In genomic region chr13:98481511-98481951, GRCh38 we compare ENCODE assay signal across 11 cellular contexts.
DNase-seq lines count a peak whose midpoint lies in the region; ATAC-seq and TF ChIP-seq lines count a peak whose summit lies in the region.
"Had no signal": no experiment of that assay in that cellular context is flagged by ENCODE, and none has a peak within 500 bp of the region (broad histone marks: within the 10 kb centered on the region; RNA-seq: fewer than 3 reads in every experiment).

No MANE protein-coding gene starts in this region.

- peak; percentile 40 for DNase-seq in COLO668 (lab: John Stamatoyannopoulos, UW; ENCODE audit: unreplicated experiment)
- no peak for DNase-seq in activated CD4-positive, alpha-beta memory T cell treated with anti-CD3 and anti-CD28 coated beads for 36 hours
- no peak for DNase-seq in hypothalamus (lab: John Stamatoyannopoulos, UW)
- DNase-seq in hepatic stellate cell (ENCODE audit: low spot score) = no peak
- DNase-seq in upper lobe of right lung = no peak
- no peak for DNase-seq in stimulated activated CD4-positive, alpha-beta T cell treated with anti-CD3 and anti-CD28 coated beads, Interleukin-2, amount 100 ng/mL, for 24 hours
- DNase-seq: aorta, DMS153, NCI-H2081 treated with DMSO at 0.1 percent for 48 hours had no signal

- no peak overlapping the region for H3K9ac ChIP-seq in muscle layer of colon (ENCODE audit: low read length)

- H3K4me1 ChIP-seq in ACC112 (ENCODE audit: control insufficient read depth, insufficient read depth, low read length, unreplicated experiment) (peaks cover 59% of the 10 kb centered on the region), muscle layer of colon (ENCODE audit: insufficient read depth, low read length) (peaks cover 90% of the 10 kb centered on the region), upper lobe of right lung (peaks cover 61% of the 10 kb centered on the region)

- H3K9me3 ChIP-seq in muscle layer of colon (ENCODE audit: low read length) = no peaks in the 10 kb centered on the region
- no peaks in the 10 kb centered on the region for H3K9me3 ChIP-seq in upper lobe of right lung

- H3K36me3 Mint-ChIP-seq in activated CD4-positive, alpha-beta memory T cell treated with anti-CD3 and anti-CD28 coated beads for 36 hours = peaks cover 19% of the 10 kb centered on the region

- intact Hi-C loops in activated CD4-positive, alpha-beta memory T cell treated with anti-CD3 and anti-CD28 coated beads for 36 hours (cut with micrococcal nuclease) = loop anchor here (1.0 to 5.0 kb wide), 4 partner anchors 28 to 93 kb away; no protein-coding TSS in a partner anchor
- intact Hi-C loops in upper lobe of right lung (cut with DNase I) = no loop called here

- H3K4me3 Mint-ChIP-seq in activated CD4-positive, alpha-beta memory T cell treated with anti-CD3 and anti-CD28 coated beads for 36 hours = no peak overlapping the region

- peak overlapping the region; percentile 86 for H3K27ac Mint-ChIP-seq in activated CD4-positive, alpha-beta memory T cell treated with anti-CD3 and anti-CD28 coated beads for 36 hours

- ATAC-seq in upper lobe of right lung = no peak

- H3K27me3 Mint-ChIP-seq in activated CD4-positive, alpha-beta memory T cell treated with anti-CD3 and anti-CD28 coated beads for 36 hours = no peaks in the 10 kb centered on the region

- POLR2A ChIA-PET in activated CD4-positive, alpha-beta memory T cell treated with anti-CD3 and anti-CD28 coated beads for 36 hours (lab: Charles Lee) = interaction anchor here (0.6 to 1.5 kb wide), 4 partner anchors 20 to 96 kb away, joined by 3 to 8 read pairs (median 4); partner anchors contain the start of gene STK24

- H3K4me3 ChIP-seq in ACC112 (ENCODE audit: low read depth, low read length) (no peak overlapping the region), muscle layer of colon (ENCODE audit: low read depth in 1 of 2, low read length in 2 of 2) (no peak overlapping the region), upper lobe of right lung (no peak overlapping the region)

- H2AFZ ChIP-seq in ACC112 (ENCODE audit: low read length, unreplicated experiment) = no peak overlapping the region

- H3K9me3 Mint-ChIP-seq in activated CD4-positive, alpha-beta memory T cell treated with anti-CD3 and anti-CD28 coated beads for 36 hours = no peaks in the 10 kb centered on the region

- peaks cover 91% of the 10 kb centered on the region for H3K4me1 Mint-ChIP-seq in activated CD4-positive, alpha-beta memory T cell treated with anti-CD3 and anti-CD28 coated beads for 36 hours (ENCODE audit: low read depth)

- peaks cover 67% of the 10 kb centered on the region for H3K79me2 ChIP-seq in ACC112 (ENCODE audit: control insufficient read depth, insufficient read depth, low read length, unreplicated experiment)

- no peaks in the 10 kb centered on the region for H3K36me3 ChIP-seq in ACC112 (ENCODE audit: insufficient read depth, low read length)
- H3K36me3 ChIP-seq in muscle layer of colon (ENCODE audit: insufficient read depth, low read length) = peaks cover 7% of the 10 kb centered on the region
- peaks cover 7% of the 10 kb centered on the region for H3K36me3 ChIP-seq in upper lobe of right lung

- H3K27me3 ChIP-seq in ACC112 (ENCODE audit: insufficient read depth, low read length) (no peaks in the 10 kb centered on the region), muscle layer of colon (ENCODE audit: control insufficient read depth in 1 of 2, insufficient read depth in 2 of 2, low read length in 2 of 2) (no peaks in the 10 kb centered on the region), upper lobe of right lung (no peaks in the 10 kb centered on the region)

- TF ChIP-seq CTCF in upper lobe of right lung (IDR thresholded peaks at IDR 0.05) = no peak

- CTCF ChIA-PET in activated CD4-positive, alpha-beta memory T cell treated with anti-CD3 and anti-CD28 coated beads for 36 hours (lab: Charles Lee) = interaction anchor here (1.1 to 6.3 kb wide), 4 partner anchors 23 to 179 kb away, joined by 3 to 41 read pairs (median 6); no protein-coding TSS in a partner anchor

- H3K27ac ChIP-seq in ACC112 (ENCODE audit: low read depth, low read length) (peak overlapping the region; percentile 5; the same call in 1 of the 2 replicates), muscle layer of colon (ENCODE audit: low read depth, low read length) (peak overlapping the region; percentile 59), upper lobe of right lung (no peak overlapping the region)
